ENCODE assay signal across 13 cellular contexts in genomic region chr4:55503164-55503563, GRCh38. TPM values are rescaled to one million over a fixed set of nuclear protein-coding genes. Genes with fewer than 3 reads are reported as not detected.
A peak's percentile ranks its signal among the peaks of the same experiment; 100 is the strongest.
DNase-seq lines count a peak whose midpoint lies in the region; ATAC-seq, FAIRE-seq and TF ChIP-seq lines count a peak whose summit lies in the region.
"Had no signal": no experiment of that assay in that cellular context is flagged by ENCODE, and none has a peak within 500 bp of the region (broad histone marks: within the 10 kb centered on the region; RNA-seq: fewer than 3 reads in every experiment).

No MANE protein-coding gene starts in this region.

- H3K27me3 Mint-ChIP-seq in HFFc6 (ENCODE audit: insufficient read depth) = peaks cover 2% of the 10 kb centered on the region; the same call in 1 of the 2 replicates
- no peaks in the 10 kb centered on the region for H3K27me3 Mint-ChIP-seq in activated T-helper 17 cell treated with anti-CD3 and anti-CD28 coated beads, Interleukin-2, amount 50 U/mL, for 72 hours

- ATAC-seq in activated T-helper 17 cell treated with anti-CD3 and anti-CD28 coated beads, Interleukin-2, amount 50 U/mL, for 72 hours (replicated peaks) = peak; percentile 90
- ATAC-seq in left ventricle myocardium superior = no peak

- peaks cover 21% of the 10 kb centered on the region for H3K79me2 ChIP-seq in ACC112 (ENCODE audit: control insufficient read depth, insufficient read depth, low read length, unreplicated experiment)

- H3K4me1 Mint-ChIP-seq in HFFc6 (ENCODE audit: low read depth) = peaks cover 30% of the 10 kb centered on the region
- H3K4me1 Mint-ChIP-seq in activated T-helper 17 cell treated with anti-CD3 and anti-CD28 coated beads, Interleukin-2, amount 50 U/mL, for 72 hours = peaks cover 5% of the 10 kb centered on the region

- peaks cover 8% of the 10 kb centered on the region for H3K4me1 ChIP-seq in ACC112 (ENCODE audit: control insufficient read depth, insufficient read depth, low read length, unreplicated experiment)

- no peak for FAIRE-seq in D721Med (lab: Jason Lieb, UNC)

- peaks cover 20% of the 10 kb centered on the region for H3K36me3 Mint-ChIP-seq in HFFc6 (ENCODE audit: low read depth)
- H3K36me3 Mint-ChIP-seq in activated T-helper 17 cell treated with anti-CD3 and anti-CD28 coated beads, Interleukin-2, amount 50 U/mL, for 72 hours (ENCODE audit: low read depth) = peaks cover 41% of the 10 kb centered on the region

- no peaks in the 10 kb centered on the region for H3K9me3 Mint-ChIP-seq in HFFc6
- H3K9me3 Mint-ChIP-seq in activated T-helper 17 cell treated with anti-CD3 and anti-CD28 coated beads, Interleukin-2, amount 50 U/mL, for 72 hours = no peaks in the 10 kb centered on the region
- H3K9me3 Mint-ChIP-seq: activated naive CD4-positive, alpha-beta T cell treated with anti-CD3 and anti-CD28 coated beads for 36 hours had no signal

- H3K27ac Mint-ChIP-seq in HFFc6 = peak overlapping the region; percentile 78
- H3K27ac Mint-ChIP-seq in activated T-helper 17 cell treated with anti-CD3 and anti-CD28 coated beads, Interleukin-2, amount 50 U/mL, for 72 hours = no peak overlapping the region
- H3K27ac Mint-ChIP-seq: activated naive CD4-positive, alpha-beta T cell treated with anti-CD3 and anti-CD28 coated beads for 36 hours had no signal

- H3K4me3 Mint-ChIP-seq in HFFc6 = peak overlapping the region; percentile 61
- H3K4me3 Mint-ChIP-seq in activated T-helper 17 cell treated with anti-CD3 and anti-CD28 coated beads, Interleukin-2, amount 50 U/mL, for 72 hours = no peak overlapping the region
- H3K4me3 Mint-ChIP-seq: activated naive CD4-positive, alpha-beta T cell treated with anti-CD3 and anti-CD28 coated beads for 36 hours had no signal

- H3K27me3 ChIP-seq in ACC112 (ENCODE audit: insufficient read depth, low read length) = no peaks in the 10 kb centered on the region

- 0 out of 2 replicates have a peak, but pooled peaks cover 4% of the 10 kb centered on the region for H3K36me3 ChIP-seq in ACC112 (ENCODE audit: insufficient read depth, low read length)

- no peak overlapping the region for H2AFZ ChIP-seq in ACC112 (ENCODE audit: low read length, unreplicated experiment)

- no peak overlapping the region for H3K4me3 ChIP-seq in ACC112 (ENCODE audit: low read depth, low read length)

- no peak for TF ChIP-seq CTCF in HFFc6 (IDR thresholded peaks at IDR 0.05)
- TF ChIP-seq CTCF in D721Med (IDR thresholded peaks at IDR 0.05; ENCODE audit: insufficient read depth, missing control alignments) = no peak

- intact Hi-C loops in left ventricle myocardium superior (cut with micrococcal nuclease) = no loop called here

- DNase-seq in HFFc6 = peak; percentile 79
- DNase-seq in hepatic stellate cell (ENCODE audit: low spot score) = peak; percentile 28
- no peak for DNase-seq in NCI-H146 (lab: John Stamatoyannopoulos, UW)
- no peak for DNase-seq in D721Med (ENCODE audit: insufficient read length, low spot score)
- DNase-seq in NCI-H446 (lab: John Stamatoyannopoulos, UW) = no peak
- no peak for DNase-seq in left ventricle myocardium superior
- DNase-seq: activated CD4-positive, alpha-beta T cell treated with anti-CD3 and anti-CD28 coated beads, Interleukin-2, amount 50 U/mL, for 48 hours; activated naive CD4-positive, alpha-beta T cell treated with anti-CD3 and anti-CD28 coated beads for 36 hours; C1 segment of cervical spinal cord; NCI-H2171 treated with DMSO at 0.1 percent for 48 hours; stimulated activated CD4-positive, alpha-beta T cell treated with anti-CD3 and anti-CD28 coated beads, Interleukin-4, amount 100 ng/mL, for 4 hours had no signal

- peak overlapping the region; percentile 72 for H3K27ac ChIP-seq in ACC112 (ENCODE audit: low read depth, low read length)

RNA-seq across cellular contexts. Expression of gene CLOCK, which starts 43.5 kb away (rescaled TPM):
- 10 to 100 TPM; 33.8 to 41.6 (median 37.1) TPM for total RNA-seq in HFFc6 (2021; fragmentation: NEBNext Ultra II Directional; extraction: Animal tissue kit (Norgen Biotek cat#: 25700))
- total RNA-seq in activated T-helper 17 cell treated with anti-CD3 and anti-CD28 coated beads, Interleukin-2, amount 50 U/mL, for 72 hours = 10 to 100 TPM in 1 of 2 donors, 1 to 10 TPM in 1; 9.9 to 16.3 TPM
- total RNA-seq in left ventricle myocardium superior = 37.4 TPM

Comparison
In these comparisons a context has a peak if more than half of its experiments do, and no peak if none do; other contexts are left out.
1. DNase-seq: peak in HFFc6 (single experiment) and hepatic stellate cell (single experiment); none in NCI-H146 (single experiment), D721Med (single experiment), NCI-H446 (0 of 2) and left ventricle myocardium superior (single experiment).